In genomic region chr2:18441583-18441982, GRCh38 we compare ENCODE assay signal across 2 cellular contexts.
TF ChIP-seq lines count a peak whose summit lies in the region.

No MANE protein-coding gene starts in this region.

TF ChIP-seq in IMR-90, 13 proteins besides CTCF, POLR2A, EP300 and RAD21 (continued from another document):
- TF ChIP-seq USF2 (IDR thresholded peaks at IDR 0.05; ENCODE audit: low read depth, low read length) (no peak), NFE2L2 (IDR thresholded peaks at IDR 0.05; ENCODE audit: low read depth, low read length) (no peak)

TF ChIP-seq in SK-N-SH treated with all-trans-retinoic acid at 6 μM for 48 hours, 23 proteins besides CTCF, POLR2A, EP300 and RAD21 (continued from another document):
- TF ChIP-seq TSHZ2 (CRISPR knock-in tag; IDR thresholded peaks at IDR 0.05) (no peak), CSDC2 (CRISPR knock-in tag; IDR thresholded peaks at IDR 0.05) (no peak), ESRRG (CRISPR knock-in tag; IDR thresholded peaks at IDR 0.05) (no peak), ZNF565 (CRISPR knock-in tag; conservative IDR thresholded peaks at IDR 0.05; ENCODE audit: low read depth) (no peak), ZFP3 (CRISPR knock-in tag; IDR thresholded peaks at IDR 0.05) (no peak), SNAI2 (CRISPR knock-in tag; IDR thresholded peaks at IDR 0.05) (no peak), ZFP30 (CRISPR knock-in tag; IDR thresholded peaks at IDR 0.05) (no peak), CREB5 (CRISPR knock-in tag; IDR thresholded peaks at IDR 0.05; ENCODE audit: low read depth) (no peak), PPARA (CRISPR knock-in tag; IDR thresholded peaks at IDR 0.05; ENCODE audit: borderline replicate concordance) (no peak), TCF4 (CRISPR knock-in tag; IDR thresholded peaks at IDR 0.05; ENCODE audit: borderline replicate concordance) (no peak), ARNTL (CRISPR knock-in tag; IDR thresholded peaks at IDR 0.05; ENCODE audit: borderline replicate concordance, low read depth) (no peak)
- TF ChIP-seq, protein P1, sequence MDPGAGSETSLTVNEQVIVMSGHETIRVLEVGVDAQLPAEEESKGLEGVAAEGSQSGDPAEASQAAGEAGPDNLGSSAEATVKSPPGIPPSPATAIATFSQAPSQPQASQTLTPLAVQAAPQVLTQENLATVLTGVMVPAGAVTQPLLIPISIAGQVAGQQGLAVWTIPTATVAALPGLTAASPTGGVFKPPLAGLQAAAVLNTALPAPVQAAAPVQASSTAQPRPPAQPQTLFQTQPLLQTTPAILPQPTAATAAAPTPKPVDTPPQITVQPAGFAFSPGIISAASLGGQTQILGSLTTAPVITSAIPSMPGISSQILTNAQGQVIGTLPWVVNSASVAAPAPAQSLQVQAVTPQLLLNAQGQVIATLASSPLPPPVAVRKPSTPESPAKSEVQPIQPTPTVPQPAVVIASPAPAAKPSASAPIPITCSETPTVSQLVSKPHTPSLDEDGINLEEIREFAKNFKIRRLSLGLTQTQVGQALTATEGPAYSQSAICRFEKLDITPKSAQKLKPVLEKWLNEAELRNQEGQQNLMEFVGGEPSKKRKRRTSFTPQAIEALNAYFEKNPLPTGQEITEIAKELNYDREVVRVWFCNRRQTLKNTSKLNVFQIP (CRISPR knock-in tag; IDR thresholded peaks at IDR 0.05; ENCODE audit: borderline replicate concordance, low read depth): no peak
